8 cellular contexts compared by ENCODE assay signal in genomic region chr3:128794788-128795649, GRCh38.
DNase-seq lines count a peak whose midpoint lies in the region; ATAC-seq and TF ChIP-seq lines count a peak whose summit lies in the region.

No MANE protein-coding gene starts in this region.

- H3K9me3 ChIP-seq in BLaER1 treated with 17β-estradiol and CSF1 and Interleukin-3, amounts not matched to agents 10 nM and 100 nM (replicated peaks in 1 of 11) = no peaks in the 10 kb centered on the region

- peak; percentile 85 for TF ChIP-seq CTCF in mesothelial cell of epicardium (IDR thresholded peaks at IDR 0.05; ENCODE audit: unreplicated experiment)

- H3K27ac Mint-ChIP-seq in activated CD4-positive, alpha-beta memory T cell treated with anti-CD3 and anti-CD28 coated beads, Interleukin-2, amount 10 ng/mL, durations not matched to agents 7 days and 5 days = peak overlapping the region; percentile 77
- peak overlapping the region; percentile 81 to 87 for H3K27ac Mint-ChIP-seq in effector memory CD8-positive, alpha-beta T cell
- H3K27ac Mint-ChIP-seq in mesothelial cell of epicardium = peak overlapping the region; percentile 52
- H3K27ac Mint-ChIP-seq in stimulated activated naive CD8-positive, alpha-beta T cell treated with anti-CD3 and anti-CD28 coated beads, Interleukin-15, Interleukin-2, amounts not matched to agents 100 ng/mL and 50 ng/mL, for 24 hours = peak overlapping the region; percentile 97

- H3K27ac ChIP-seq in BLaER1 treated with 17β-estradiol and CSF1 and Interleukin-3, amounts not matched to agents 10 nM and 100 nM = peak overlapping the region in 7 of 11 experiments; percentile 0 to 25 (median 10); a peak in 6 of 22 replicates

- DNase-seq in NCI-H69 (lab: John Stamatoyannopoulos, UW) (peak; percentile 60), mesothelial cell of epicardium (ENCODE audit: low spot score in 2 of 2, unreplicated experiment in 2 of 2) (peak in 1 of 2 experiments; percentile 63)
- peak; percentile 71 for DNase-seq in activated CD4-positive, alpha-beta memory T cell treated with anti-CD3 and anti-CD28 coated beads, Interleukin-2, amount 10 ng/mL, durations not matched to agents 7 days and 5 days
- peak; percentile 63 to 70 (median 64) for DNase-seq in effector memory CD8-positive, alpha-beta T cell

- H3K9ac ChIP-seq in BLaER1 treated with 17β-estradiol and CSF1 and Interleukin-3, amounts not matched to agents 10 nM and 100 nM = peak overlapping the region in 3 of 11 experiments; percentile 11 to 21 (median 12); a peak in 2 of 22 replicates

- H3K4me1 ChIP-seq in BLaER1 treated with 17β-estradiol and CSF1 and Interleukin-3, amounts not matched to agents 10 nM and 100 nM = peaks cover 8 to 68% (median 43%) of the 10 kb centered on the region in 10 experiments; a peak in 19 of 20 replicates

- H3K27me3 ChIP-seq in BLaER1 treated with 17β-estradiol and CSF1 and Interleukin-3, amounts not matched to agents 10 nM and 100 nM = no peaks in the 10 kb centered on the region

- peak overlapping the region in 5 of 11 experiments; percentile 8 to 64 (median 50); a peak in 9 of 22 replicates for H3K4me2 ChIP-seq in BLaER1 treated with 17β-estradiol and CSF1 and Interleukin-3, amounts not matched to agents 10 nM and 100 nM

- H4K20me1 ChIP-seq in BLaER1 treated with 17β-estradiol and CSF1 and Interleukin-3, amounts not matched to agents 10 nM and 100 nM = peaks cover 48 to 100% (median 79%) of the 10 kb centered on the region in 11 experiments

- H3K36me3 Mint-ChIP-seq in activated CD4-positive, alpha-beta memory T cell treated with anti-CD3 and anti-CD28 coated beads, Interleukin-2, amount 10 ng/mL, durations not matched to agents 7 days and 5 days (ENCODE audit: low read depth) = peaks cover 47% of the 10 kb centered on the region
- H3K36me3 Mint-ChIP-seq in effector memory CD8-positive, alpha-beta T cell (ENCODE audit: insufficient read depth) = peaks cover 24% of the 10 kb centered on the region
- H3K36me3 Mint-ChIP-seq in mesothelial cell of epicardium = peaks cover 24% of the 10 kb centered on the region
- peaks cover 50% of the 10 kb centered on the region for H3K36me3 Mint-ChIP-seq in stimulated activated naive CD8-positive, alpha-beta T cell treated with anti-CD3 and anti-CD28 coated beads, Interleukin-15, Interleukin-2, amounts not matched to agents 100 ng/mL and 50 ng/mL, for 24 hours (ENCODE audit: low read depth)

- H3K9me3 Mint-ChIP-seq in activated CD4-positive, alpha-beta memory T cell treated with anti-CD3 and anti-CD28 coated beads, Interleukin-2, amount 10 ng/mL, durations not matched to agents 7 days and 5 days = no peaks in the 10 kb centered on the region
- no peaks in the 10 kb centered on the region for H3K9me3 Mint-ChIP-seq in effector memory CD8-positive, alpha-beta T cell
- no peaks in the 10 kb centered on the region for H3K9me3 Mint-ChIP-seq in mesothelial cell of epicardium
- H3K9me3 Mint-ChIP-seq in stimulated activated naive CD8-positive, alpha-beta T cell treated with anti-CD3 and anti-CD28 coated beads, Interleukin-15, Interleukin-2, amounts not matched to agents 100 ng/mL and 50 ng/mL, for 24 hours = no peaks in the 10 kb centered on the region

- H3K4me3 Mint-ChIP-seq in activated CD4-positive, alpha-beta memory T cell treated with anti-CD3 and anti-CD28 coated beads, Interleukin-2, amount 10 ng/mL, durations not matched to agents 7 days and 5 days = no peak overlapping the region
- no peak overlapping the region for H3K4me3 Mint-ChIP-seq in effector memory CD8-positive, alpha-beta T cell
- no peak overlapping the region for H3K4me3 Mint-ChIP-seq in mesothelial cell of epicardium
- H3K4me3 Mint-ChIP-seq in stimulated activated naive CD8-positive, alpha-beta T cell treated with anti-CD3 and anti-CD28 coated beads, Interleukin-15, Interleukin-2, amounts not matched to agents 100 ng/mL and 50 ng/mL, for 24 hours = peak overlapping the region; percentile 61

- H3K27me3 Mint-ChIP-seq in activated CD4-positive, alpha-beta memory T cell treated with anti-CD3 and anti-CD28 coated beads, Interleukin-2, amount 10 ng/mL, durations not matched to agents 7 days and 5 days = no peaks in the 10 kb centered on the region
- H3K27me3 Mint-ChIP-seq in effector memory CD8-positive, alpha-beta T cell = no peaks in the 10 kb centered on the region
- no peaks in the 10 kb centered on the region for H3K27me3 Mint-ChIP-seq in mesothelial cell of epicardium (ENCODE audit: low read depth)
- no peaks in the 10 kb centered on the region for H3K27me3 Mint-ChIP-seq in stimulated activated naive CD8-positive, alpha-beta T cell treated with anti-CD3 and anti-CD28 coated beads, Interleukin-15, Interleukin-2, amounts not matched to agents 100 ng/mL and 50 ng/mL, for 24 hours

- H3K4me3 ChIP-seq in BLaER1 treated with 17β-estradiol and CSF1 and Interleukin-3, amounts not matched to agents 10 nM and 100 nM = no peak overlapping the region

- ATAC-seq in GM18909 (IDR thresholded peaks at IDR 0.05; ENCODE audit: poor library complexity, unreplicated experiment) = peak; percentile 72
- ATAC-seq in HG03432 (IDR thresholded peaks at IDR 0.05; ENCODE audit: unreplicated experiment) = peak; percentile 78
- peak; percentile 99 for ATAC-seq in effector memory CD8-positive, alpha-beta T cell (replicated peaks)

- POLR2A ChIA-PET in activated CD4-positive, alpha-beta memory T cell treated with anti-CD3 and anti-CD28 coated beads, Interleukin-2, amount 10 ng/mL, durations not matched to agents 7 days and 5 days (lab: Charles Lee) = interaction anchor here (0.9 to 7.5 kb wide), 11 partner anchors 10 to 521 kb away, joined by 3 to 59 read pairs (median 4); partner anchors contain the start of gene RPN1

- H3K4me1 Mint-ChIP-seq in activated CD4-positive, alpha-beta memory T cell treated with anti-CD3 and anti-CD28 coated beads, Interleukin-2, amount 10 ng/mL, durations not matched to agents 7 days and 5 days = peaks cover 72% of the 10 kb centered on the region
- peaks cover 15 to 27% of the 10 kb centered on the region in 2 donors for H3K4me1 Mint-ChIP-seq in effector memory CD8-positive, alpha-beta T cell (ENCODE audit: low read depth in 2 of 2)
- peaks cover 8% of the 10 kb centered on the region for H3K4me1 Mint-ChIP-seq in mesothelial cell of epicardium
- peaks cover 96% of the 10 kb centered on the region for H3K4me1 Mint-ChIP-seq in stimulated activated naive CD8-positive, alpha-beta T cell treated with anti-CD3 and anti-CD28 coated beads, Interleukin-15, Interleukin-2, amounts not matched to agents 100 ng/mL and 50 ng/mL, for 24 hours (ENCODE audit: low read depth)

- peaks cover 42 to 59% (median 48%) of the 10 kb centered on the region in 11 experiments for H3K36me3 ChIP-seq in BLaER1 treated with 17β-estradiol and CSF1 and Interleukin-3, amounts not matched to agents 10 nM and 100 nM

- CTCF ChIA-PET in activated CD4-positive, alpha-beta memory T cell treated with anti-CD3 and anti-CD28 coated beads, Interleukin-2, amount 10 ng/mL, durations not matched to agents 7 days and 5 days (lab: Charles Lee) = interaction anchor here (0.7 to 10.7 kb wide), 22 partner anchors 10 to 179 kb away, joined by 3 to 187 read pairs (median 4); partner anchors contain the start of genes ACAD9 and RPN1
